ENCODE assay signal across 9 cellular contexts in genomic region chr17:16383216-16383615, GRCh38. TPM values are rescaled to one million over a fixed set of nuclear protein-coding genes. Genes with fewer than 3 reads are reported as not detected.
DNase-seq lines count a peak whose midpoint lies in the region; ATAC-seq and TF ChIP-seq lines count a peak whose summit lies in the region.
"Had no signal": no experiment of that assay in that cellular context is flagged by ENCODE, and none has a peak within 500 bp of the region (broad histone marks: within the 10 kb centered on the region; RNA-seq: fewer than 3 reads in every experiment).

No MANE protein-coding gene starts in this region.

- H3K9ac ChIP-seq in smooth muscle cell (ENCODE audit: low read depth): no peak overlapping the region

- H3K9me3 ChIP-seq in PC-9 (ENCODE audit: insufficient read depth, low read depth): no peaks in the 10 kb centered on the region
- H3K9me3 ChIP-seq in smooth muscle cell (replicated peaks; ENCODE audit: low read depth): no peaks in the 10 kb centered on the region

- TF ChIP-seq POLR2A in erythroblast (IDR thresholded peaks at IDR 0.05; ENCODE audit: low read length): peak; percentile 42

- H3K4me2 ChIP-seq in PC-9: peak overlapping the region; percentile 87
- peak overlapping the region; percentile 89 for H3K4me2 ChIP-seq in smooth muscle cell

- H2AFZ ChIP-seq in PC-9 (no peak overlapping the region), smooth muscle cell (ENCODE audit: low read depth) (no peak overlapping the region)

- no peak for ATAC-seq in activated CD4-positive, alpha-beta T cell treated with anti-CD3 and anti-CD28 coated beads for 36 hours
- ATAC-seq in GM19463 (IDR thresholded peaks at IDR 0.05; ENCODE audit: unreplicated experiment): no peak

- H3K36me3 ChIP-seq in PC-9 (ENCODE audit: low read depth) (peaks cover 7% of the 10 kb centered on the region; the same call in 1 of the 2 replicates), smooth muscle cell (ENCODE audit: low read depth) (no peaks in the 10 kb centered on the region)

- WGBS in smooth muscle cell (ENCODE audit: low lambda C conversion rate): 88% methylated on average over 4 of the region's 4 CpGs

- no peak overlapping the region for H3K4me3 ChIP-seq in PC-9
- H3K4me3 ChIP-seq in smooth muscle cell: peak overlapping the region; percentile 92

- intact Hi-C loops in activated CD4-positive, alpha-beta T cell treated with anti-CD3 and anti-CD28 coated beads for 36 hours (cut with DNase I, micrococcal nuclease): loop anchor here (5.0 to 10.0 kb wide), 2 partner anchors 202 to 919 kb away; partner anchors contain the start of gene NT5M (in 1 of the 2)
- intact Hi-C loops in PC-9 (cut with micrococcal nuclease; ENCODE audit: unreplicated experiment): no loop called here

- H3F3A ChIP-seq in PC-9 (ENCODE audit: insufficient read depth, low read depth) (peaks cover 31% of the 10 kb centered on the region; the same call in 1 of the 2 replicates), smooth muscle cell (ENCODE audit: low read depth) (peaks cover 23% of the 10 kb centered on the region)

- H3K79me2 ChIP-seq in PC-9 (ENCODE audit: low read depth) (peaks cover 34% of the 10 kb centered on the region), smooth muscle cell (ENCODE audit: low read depth) (peaks cover 33% of the 10 kb centered on the region)

- peaks cover 25% of the 10 kb centered on the region for H3K4me1 ChIP-seq in PC-9 (replicated peaks; ENCODE audit: insufficient read depth)
- peaks cover 25% of the 10 kb centered on the region for H3K4me1 ChIP-seq in smooth muscle cell (ENCODE audit: low read depth)

- H3K27me3 Mint-ChIP-seq in activated CD4-positive, alpha-beta T cell treated with anti-CD3 and anti-CD28 coated beads for 36 hours: no peaks in the 10 kb centered on the region

- TF ChIP-seq CTCF in PC-9 (conservative IDR thresholded peaks at IDR 0.05) (no peak), smooth muscle cell (IDR thresholded peaks at IDR 0.05; ENCODE audit: borderline replicate concordance, insufficient read depth, poor library complexity, severe bottlenecking) (no peak)

- POLR2A ChIA-PET in activated CD4-positive, alpha-beta T cell treated with anti-CD3 and anti-CD28 coated beads for 36 hours (lab: Charles Lee): interaction anchor here (1.2 to 1.7 kb wide), 3 partner anchors 33 to 56 kb away, joined by 3 to 9 read pairs (median 6); partner anchors contain the start of gene TRPV2
- POLR2A ChIA-PET in PC-9 (lab: Charles Lee; ENCODE audit: unreplicated experiment): interaction anchor here (0.5 to 0.6 kb wide), 2 partner anchors 15 to 18 kb away, joined by 3 to 16 read pairs; no protein-coding TSS in a partner anchor

- no peak for DNase-seq in activated CD4-positive, alpha-beta T cell treated with anti-CD3 and anti-CD28 coated beads for 36 hours
- no peak for DNase-seq in activated CD4-positive, alpha-beta T cell treated with anti-CD3 and anti-CD28 coated beads for 1 hour
- no peak for DNase-seq in PC-9
- peak in 1 of 2 experiments; percentile 30 for DNase-seq in erythroblast (lab: John Stamatoyannopoulos, UW)
- no peak for DNase-seq in smooth muscle cell (lab: John Stamatoyannopoulos, UW; ENCODE audit: unreplicated experiment)
- DNase-seq in DMS 273 (lab: John Stamatoyannopoulos, UW; ENCODE audit: unreplicated experiment): no peak
- no peak for DNase-seq in anterior cingulate cortex (lab: John Stamatoyannopoulos, UW)
- DNase-seq: GOT3 had no signal

- H3K27ac ChIP-seq in PC-9 (no peak overlapping the region), smooth muscle cell (ENCODE audit: low read depth) (peak overlapping the region; percentile 24)

- H3K27ac Mint-ChIP-seq in activated CD4-positive, alpha-beta T cell treated with anti-CD3 and anti-CD28 coated beads for 36 hours: peak overlapping the region; percentile 31

- no peaks in the 10 kb centered on the region for H3K9me2 ChIP-seq in PC-9 (ENCODE audit: insufficient read depth)

- H3K27me3 ChIP-seq in PC-9 (ENCODE audit: insufficient read depth, low read depth): no peaks in the 10 kb centered on the region
- H3K27me3 ChIP-seq in smooth muscle cell (ENCODE audit: low read depth): no peaks in the 10 kb centered on the region

- H4K20me1 ChIP-seq in PC-9 (ENCODE audit: insufficient read depth) (peaks cover 13% of the 10 kb centered on the region; the same call in 1 of the 2 replicates), smooth muscle cell (ENCODE audit: low read depth) (peaks cover 33% of the 10 kb centered on the region)

- BruUV-seq in PC-9 (replicated peaks; lab: Mats Ljungman, UMichigan): no TSS peak

- peak overlapping the region; percentile 90 for H3K4me3 Mint-ChIP-seq in activated CD4-positive, alpha-beta T cell treated with anti-CD3 and anti-CD28 coated beads for 36 hours

- H3K4me1 Mint-ChIP-seq in activated CD4-positive, alpha-beta T cell treated with anti-CD3 and anti-CD28 coated beads for 36 hours: peaks cover 42% of the 10 kb centered on the region

- CTCF ChIA-PET in activated CD4-positive, alpha-beta T cell treated with anti-CD3 and anti-CD28 coated beads for 36 hours (lab: Charles Lee): interaction anchor here (0.7 to 1.8 kb wide), 6 partner anchors 19 to 206 kb away, joined by 3 to 10 read pairs (median 4); partner anchors contain the start of gene TRPV2
- CTCF ChIA-PET in PC-9 (lab: Charles Lee): no interaction called here

- H3K9me3 Mint-ChIP-seq in activated CD4-positive, alpha-beta T cell treated with anti-CD3 and anti-CD28 coated beads for 36 hours (ENCODE audit: low read depth): no peaks in the 10 kb centered on the region

- H3K36me3 Mint-ChIP-seq in activated CD4-positive, alpha-beta T cell treated with anti-CD3 and anti-CD28 coated beads for 36 hours (ENCODE audit: low read depth): peaks cover 33% of the 10 kb centered on the region

RNA-seq across cellular contexts. Expression of gene UBB, which starts 2.3 kb away (rescaled TPM):
- total RNA-seq in activated CD4-positive, alpha-beta T cell treated with anti-CD3 and anti-CD28 coated beads for 36 hours: 1,000 to 10,000 TPM; 1,578 to 1,806 TPM
- total RNA-seq in PC-9 (2021): 2,044 and 2,361 TPM in 2 replicates
- total RNA-seq in smooth muscle cell: 1,100 and 1,184 TPM in 2 replicates
- polyA plus RNA-seq in smooth muscle cell: 2,038 and 2,323 TPM in 2 replicates

RNA-seq across cellular contexts. Expression of gene CENPV, which starts 29.9 kb away (rescaled TPM):
- 100 to 1,000 TPM; 100 to 132 TPM for total RNA-seq in activated CD4-positive, alpha-beta T cell treated with anti-CD3 and anti-CD28 coated beads for 36 hours
- total RNA-seq in PC-9 (2021) (12.6 and 18.1 TPM in 2 replicates), smooth muscle cell (17.5 and 21.2 TPM in 2 replicates)
- 33.9 and 44.5 TPM in 2 replicates for polyA plus RNA-seq in smooth muscle cell

RNA-seq across cellular contexts. Expression of gene TRPV2, which starts 32.2 kb away (rescaled TPM):
- total RNA-seq in activated CD4-positive, alpha-beta T cell treated with anti-CD3 and anti-CD28 coated beads for 36 hours: 10 to 100 TPM; 24.3 to 35.6 TPM
- 3.1 and 5.3 TPM in 2 replicates for total RNA-seq in PC-9 (2021)
- 51.4 and 58.0 TPM in 2 replicates for total RNA-seq in smooth muscle cell
- 65.6 and 92.9 TPM in 2 replicates for polyA plus RNA-seq in smooth muscle cell
